ENCODE assay signal across 26 cellular contexts in the genomic region with DNA sequence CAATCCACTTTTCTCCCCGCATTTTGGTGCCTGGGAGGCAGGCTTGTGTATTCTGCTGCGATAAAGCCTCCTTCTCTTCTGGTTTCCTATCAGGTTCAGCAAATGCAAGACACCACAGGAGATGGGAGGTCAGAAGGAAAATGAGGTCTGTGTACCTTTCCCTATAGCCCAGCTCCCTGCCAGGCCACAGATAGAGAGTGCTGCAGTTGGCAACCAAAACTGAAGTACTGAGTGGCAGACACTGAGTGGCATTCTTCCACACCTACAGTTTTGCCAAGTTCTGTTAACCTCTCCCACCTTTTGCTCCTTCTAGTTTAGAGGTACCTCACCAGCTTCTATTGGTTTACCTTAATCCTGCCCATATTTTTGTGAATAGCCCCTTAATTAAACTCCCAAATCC.
"Had no signal": no experiment of that assay in that cellular context is flagged by ENCODE, and none has a peak within 500 bp of the region (broad histone marks: within the 10 kb centered on the region; RNA-seq: fewer than 3 reads in every experiment).

No MANE protein-coding gene starts in this region.

- DNase-seq: colonic mucosa; effector CD8-positive, alpha-beta T cell; foreskin melanocyte; glutamatergic neuron; kidney; left lung; lower lobe of right lung; naive B cell; pancreas; retina; stimulated activated CD4-positive, alpha-beta T cell treated with anti-CD3 and anti-CD28 coated beads, Interleukin-12 subunit alpha, Interleukin-12 subunit beta, amount 100 ng/mL, for 4 hours; stimulated activated CD4-positive, alpha-beta T cell treated with anti-CD3 and anti-CD28 coated beads, Interleukin-1b, Interleukin-23, amount 100 ng/mL, for 48 hours; stimulated activated CD4-positive, alpha-beta T cell treated with anti-CD3 and anti-CD28 coated beads, Interleukin-4, amount 100 ng/mL, for 1 hour; stimulated activated CD8-positive, alpha-beta memory T cell treated with anti-CD3 and anti-CD28 coated beads, Interleukin-4, amount 100 ng/mL, for 48 hours; stimulated activated naive CD4-positive, alpha-beta T cell; stimulated activated naive CD8-positive, alpha-beta T cell treated with anti-CD3 and anti-CD28 coated beads, Interleukin-15, amount 100 ng/mL, for 72 hours; trophoblast cell had no signal

- ATAC-seq: left lung; lower lobe of right lung; natural killer cell treated with Interleukin-12 subunit alpha and Interleukin-12 subunit beta and Interleukin-15 and Interleukin-18, amount 100 ng/mL, for 72 hours; pancreas; sciatic nerve; stimulated activated naive CD8-positive, alpha-beta T cell treated with anti-CD3 and anti-CD28 coated beads, Interleukin-15, amount 100 ng/mL, for 72 hours had no signal

- H3K27ac ChIP-seq: colonic mucosa, esophagus muscularis mucosa, left lung, lower lobe of right lung, neutrophil, pancreas, suprapubic skin, vagina had no signal

- H3K27me3 Mint-ChIP-seq: dendritic cell treated with granulocyte-macrophage colony-stimulating factor and Interleukin-4, amounts not matched to agents 40 ng/mL and 50 ng/mL, for 4 days; naive B cell; natural killer cell treated with Interleukin-12 subunit alpha and Interleukin-12 subunit beta and Interleukin-15 and Interleukin-18, amount 100 ng/mL, for 72 hours; stimulated activated naive CD8-positive, alpha-beta T cell treated with anti-CD3 and anti-CD28 coated beads, Interleukin-15, amount 100 ng/mL, for 72 hours had no signal

- H3K9me3 Mint-ChIP-seq: dendritic cell treated with granulocyte-macrophage colony-stimulating factor and Interleukin-4, amounts not matched to agents 40 ng/mL and 50 ng/mL, for 4 days had no signal

- H3K9me3 ChIP-seq: colonic mucosa, esophagus muscularis mucosa, left lung, lower lobe of right lung, neutrophil, pancreas, suprapubic skin, vagina had no signal

- H3K4me3 Mint-ChIP-seq: dendritic cell treated with granulocyte-macrophage colony-stimulating factor and Interleukin-4, amounts not matched to agents 40 ng/mL and 50 ng/mL, for 4 days; naive B cell; natural killer cell treated with Interleukin-12 subunit alpha and Interleukin-12 subunit beta and Interleukin-15 and Interleukin-18, amount 100 ng/mL, for 72 hours; neural crest cell; stimulated activated naive CD8-positive, alpha-beta T cell treated with anti-CD3 and anti-CD28 coated beads, Interleukin-15, amount 100 ng/mL, for 72 hours had no signal

- H3K4me1 Mint-ChIP-seq: naive B cell; neural crest cell; stimulated activated naive CD8-positive, alpha-beta T cell treated with anti-CD3 and anti-CD28 coated beads, Interleukin-15, amount 100 ng/mL, for 72 hours had no signal

- H3K4me1 ChIP-seq: colonic mucosa, esophagus muscularis mucosa, left lung, lower lobe of right lung, pancreas, suprapubic skin, vagina had no signal

- H3K36me3 Mint-ChIP-seq: naive B cell had no signal

- H3K27ac Mint-ChIP-seq: dendritic cell treated with granulocyte-macrophage colony-stimulating factor and Interleukin-4, amounts not matched to agents 40 ng/mL and 50 ng/mL, for 4 days; naive B cell; natural killer cell treated with Interleukin-12 subunit alpha and Interleukin-12 subunit beta and Interleukin-15 and Interleukin-18, amount 100 ng/mL, for 72 hours; stimulated activated naive CD8-positive, alpha-beta T cell treated with anti-CD3 and anti-CD28 coated beads, Interleukin-15, amount 100 ng/mL, for 72 hours had no signal

- H3K27me3 ChIP-seq: colonic mucosa, esophagus muscularis mucosa, left lung, neutrophil, pancreas, suprapubic skin, vagina had no signal

- H3K36me3 ChIP-seq: colonic mucosa, esophagus muscularis mucosa, left lung, lower lobe of right lung, neutrophil, pancreas, suprapubic skin, vagina had no signal

- H3K4me3 ChIP-seq: colonic mucosa, esophagus muscularis mucosa, left lung, lower lobe of right lung, pancreas, smooth muscle cell, suprapubic skin, vagina had no signal
